9 cellular contexts compared by ENCODE assay signal in genomic region chr1:32464716-32465540, GRCh38. TPM values are rescaled to one million over a fixed set of nuclear protein-coding genes. Genes with fewer than 3 reads are reported as not detected.
DNase-seq lines count a peak whose midpoint lies in the region; ATAC-seq and TF ChIP-seq lines count a peak whose summit lies in the region.
"Had no signal": no experiment of that assay in that cellular context is flagged by ENCODE, and none has a peak within 500 bp of the region (broad histone marks: within the 10 kb centered on the region; RNA-seq: fewer than 3 reads in every experiment).

TSS of gene ZBTB8B (plus strand) at chr1:32465072. CDS start at chr1:32470625, 5,553 bp downstream.

- peaks cover 14% of the 10 kb centered on the region for H3K4me1 Mint-ChIP-seq in mesothelial cell of epicardium
- H3K4me1 Mint-ChIP-seq in stimulated activated effector memory CD8-positive, alpha-beta T cell treated with anti-CD3 and anti-CD28 coated beads, Interleukin-12 subunit alpha, Interleukin-12 subunit beta, amount 100 ng/mL, for 72 hours, result peaks cover 19% of the 10 kb centered on the region

- H3K27me3 Mint-ChIP-seq in mesothelial cell of epicardium (ENCODE audit: low read depth), result no peaks in the 10 kb centered on the region

- no peak within 1 kb of the TSS for H3K27ac ChIP-seq in esophagus muscularis mucosa (replicated peaks in 1 of 4)
- H3K27ac ChIP-seq: KMS-11 had no signal

- TF ChIP-seq EP300 in esophagus muscularis mucosa (IDR thresholded peaks at IDR 0.05), result no peak

- no peaks in the 10 kb centered on the region for H3K36me3 Mint-ChIP-seq in mesothelial cell of epicardium
- H3K36me3 Mint-ChIP-seq in stimulated activated effector memory CD8-positive, alpha-beta T cell treated with anti-CD3 and anti-CD28 coated beads, Interleukin-12 subunit alpha, Interleukin-12 subunit beta, amount 100 ng/mL, for 72 hours, result no peaks in the 10 kb centered on the region

- H3K36me3 ChIP-seq in esophagus muscularis mucosa, result no peaks in the 10 kb centered on the region

- H3K9me3 Mint-ChIP-seq in mesothelial cell of epicardium, result no peaks in the 10 kb centered on the region
- H3K9me3 Mint-ChIP-seq in stimulated activated effector memory CD8-positive, alpha-beta T cell treated with anti-CD3 and anti-CD28 coated beads, Interleukin-12 subunit alpha, Interleukin-12 subunit beta, amount 100 ng/mL, for 72 hours, result no peaks in the 10 kb centered on the region

- ATAC-seq in stimulated activated effector memory CD8-positive, alpha-beta T cell treated with anti-CD3 and anti-CD28 coated beads, Interleukin-12 subunit alpha, Interleukin-12 subunit beta, amount 100 ng/mL, for 72 hours, result peak; percentile 69
- ATAC-seq in HG03025 (IDR thresholded peaks at IDR 0.05; ENCODE audit: low FRiP score, unreplicated experiment), result no peak
- no peak for ATAC-seq in HG03135 (IDR thresholded peaks at IDR 0.05; ENCODE audit: unreplicated experiment)

- 1% methylated on average over 17 of the region's 64 CpGs for WGBS in esophagus muscularis mucosa

- no peaks in the 10 kb centered on the region for H3K9me3 ChIP-seq in esophagus muscularis mucosa

- DNase-seq in ELR (ENCODE audit: low read depth) (peak; percentile 57), NCI-H2171 (lab: John Stamatoyannopoulos, UW) (peak; percentile 88), activated T-cell treated with anti-CD3 and anti-CD28 coated beads for 48 hours (ENCODE audit: low read depth) (peak; percentile 48), esophagus muscularis mucosa (ENCODE audit: extremely low spot score) (no peak), mesothelial cell of epicardium (ENCODE audit: low spot score in 2 of 2, unreplicated experiment in 2 of 2) (peak; percentile 84 to 97)
- peak; percentile 37 to 62 for DNase-seq in stimulated activated effector memory CD8-positive, alpha-beta T cell treated with anti-CD3 and anti-CD28 coated beads, Interleukin-12 subunit alpha, Interleukin-12 subunit beta, amount 100 ng/mL, for 72 hours (ENCODE audit: low spot score in 2 of 2)

- TF ChIP-seq CTCF in esophagus muscularis mucosa (IDR thresholded peaks at IDR 0.05), result no peak
- peak; percentile 42 for TF ChIP-seq CTCF in mesothelial cell of epicardium (IDR thresholded peaks at IDR 0.05; ENCODE audit: unreplicated experiment)

- H3K4me1 ChIP-seq in esophagus muscularis mucosa, result peaks cover 15 to 20% (median 19%) of the 10 kb centered on the region in 4 donors

- peak within 1 kb of the TSS; percentile 47 to 62 (median 49) for H3K4me3 ChIP-seq in esophagus muscularis mucosa

- H3K4me3 Mint-ChIP-seq in mesothelial cell of epicardium, result peak within 1 kb of the TSS; percentile 93
- peak within 1 kb of the TSS; percentile 69 for H3K4me3 Mint-ChIP-seq in stimulated activated effector memory CD8-positive, alpha-beta T cell treated with anti-CD3 and anti-CD28 coated beads, Interleukin-12 subunit alpha, Interleukin-12 subunit beta, amount 100 ng/mL, for 72 hours

- intact Hi-C loops in esophagus muscularis mucosa (cut with DNase I), result no loop called here

- TF ChIP-seq POLR2A in esophagus muscularis mucosa (IDR thresholded peaks at IDR 0.05; ENCODE audit: low read depth), result no peak

- peak within 1 kb of the TSS; percentile 77 for H3K27ac Mint-ChIP-seq in mesothelial cell of epicardium
- H3K27ac Mint-ChIP-seq in stimulated activated effector memory CD8-positive, alpha-beta T cell treated with anti-CD3 and anti-CD28 coated beads, Interleukin-12 subunit alpha, Interleukin-12 subunit beta, amount 100 ng/mL, for 72 hours, result no peak within 1 kb of the TSS

- H3K27me3 ChIP-seq in esophagus muscularis mucosa, result peaks cover 0 to 55% (median 4%) of the 10 kb centered on the region in 4 donors

RNA-seq across cellular contexts. Expression of gene ZBTB8B, which starts in this region (rescaled TPM):
- total RNA-seq in esophagus muscularis mucosa (under 1 TPM; under 0.01 to 0.06 (median 0.03) TPM), mesothelial cell of epicardium (3.4 to 3.6 TPM (median 3.5 TPM) in 3 replicates)
